In genomic region chr3:52851348-52851747, GRCh38 we compare ENCODE assay signal across 9 cellular contexts. TPM values are rescaled to one million over a fixed set of nuclear protein-coding genes. Genes with fewer than 3 reads are reported as not detected.
A peak's percentile ranks its signal among the peaks of the same experiment; 100 is the strongest.
DNase-seq lines count a peak whose midpoint lies in the region; ATAC-seq and TF ChIP-seq lines count a peak whose summit lies in the region.
"Had no signal": no experiment of that assay in that cellular context is flagged by ENCODE, and none has a peak within 500 bp of the region (broad histone marks: within the 10 kb centered on the region; RNA-seq: fewer than 3 reads in every experiment).

No MANE protein-coding gene starts in this region.

- no peaks in the 10 kb centered on the region for H3K27me3 Mint-ChIP-seq in effector memory CD8-positive, alpha-beta T cell
- H3K27me3 Mint-ChIP-seq: activated naive CD4-positive, alpha-beta T cell treated with anti-CD3 and anti-CD28 coated beads, Interleukin-2, amount 50 U/mL, for 24 hours had no signal

- no peak overlapping the region for H2BK120ac ChIP-seq in IMR-90 (ENCODE audit: low read depth, low read length)

- CTCF ChIA-PET in IMR-90 (lab: Yijun Ruan, JAX): interaction anchor here (0.8 to 1.1 kb wide), 2 partner anchors 42 to 84 kb away, joined by 3 to 5 read pairs; no protein-coding TSS in a partner anchor

- no peak overlapping the region for H3K9ac ChIP-seq in IMR-90 (ENCODE audit: low read depth, low read length)
- no peak overlapping the region for H3K9ac ChIP-seq in colonic mucosa (ENCODE audit: low read depth in 2 of 2, low read length in 2 of 2)

- in situ Hi-C loops in IMR-90 (cut with MboI; ENCODE audit: low sequenced_read_pairs): loop anchor here (5.0 kb wide), 1 partner anchor 211 kb away; no protein-coding TSS in a partner anchor

- H3K9me3 ChIP-seq in IMR-90 (ENCODE audit: control insufficient read depth, insufficient read depth, low read length) (no peaks in the 10 kb centered on the region), RWPE2 (ENCODE audit: severe bottlenecking) (no peaks in the 10 kb centered on the region), colonic mucosa (no peaks in the 10 kb centered on the region)

- no peak overlapping the region for H3K18ac ChIP-seq in IMR-90 (ENCODE audit: low read depth, low read length)

- no peak overlapping the region for H2AFZ ChIP-seq in IMR-90 (replicated peaks; ENCODE audit: low read length, poor library complexity)

- POLR2A ChIA-PET in IMR-90 (lab: Charles Lee; ENCODE audit: unreplicated experiment): no interaction called here

- no peak overlapping the region for H3K14ac ChIP-seq in IMR-90 (replicated peaks; ENCODE audit: low read depth, low read length)

- peaks cover 0 to 3% of the 10 kb centered on the region in 2 experiments; a peak in 1 of 4 replicates for H3K79me1 ChIP-seq in IMR-90 (ENCODE audit: low read depth in 1 of 2, low read length in 2 of 2)

- ATAC-seq in IMR-90 (ENCODE audit: low read depth) (peak; percentile 74), RWPE2 (ENCODE audit: low read depth) (peak; percentile 66; the same call in 2 of the 3 replicates), GM18519 (IDR thresholded peaks at IDR 0.05; ENCODE audit: low FRiP score, unreplicated experiment) (no peak)
- no peak for ATAC-seq in effector memory CD8-positive, alpha-beta T cell (replicated peaks)

- TF ChIP-seq CTCF in IMR-90 (conservative IDR thresholded peaks at IDR 0.05; ENCODE audit: low read depth, low read length) (peak; percentile 74), RWPE2 (IDR thresholded peaks at IDR 0.05; ENCODE audit: poor library complexity, severe bottlenecking) (peak; percentile 59), colonic mucosa (IDR thresholded peaks at IDR 0.05) (peak; percentile 22)

- H3K56ac ChIP-seq in IMR-90 (ENCODE audit: extremely low read depth, insufficient read depth, low read length): no peak overlapping the region

- H3K36me3 ChIP-seq in IMR-90 (ENCODE audit: control insufficient read depth, insufficient read depth, low read length) (peaks cover 18% of the 10 kb centered on the region), RWPE2 (ENCODE audit: low read depth) (peaks cover 14% of the 10 kb centered on the region; the same call in 1 of the 2 replicates), colonic mucosa (no peaks in the 10 kb centered on the region)

- H4K20me1 ChIP-seq in IMR-90 (ENCODE audit: insufficient read depth, low read length): peaks cover 7% of the 10 kb centered on the region; the same call in 1 of the 2 replicates

- dilution Hi-C loops in IMR-90 (cut with HindIII; ENCODE audit: low sequenced_read_pairs, unreplicated experiment): no loop called here

- DNase-seq in NCI-H2107 treated with DMSO at 0.1 percent for 48 hours (lab: John Stamatoyannopoulos, UW; ENCODE audit: unreplicated experiment): peak; percentile 55
- DNase-seq in NCI-H2107 (lab: John Stamatoyannopoulos, UW): no peak
- DNase-seq in IMR-90: peak; percentile 49
- DNase-seq in RWPE2 (ENCODE audit: low spot score): no peak
- no peak for DNase-seq in colonic mucosa
- DNase-seq in medulla oblongata (ENCODE audit: extremely low spot score): peak; percentile 47
- DNase-seq in effector memory CD8-positive, alpha-beta T cell: no peak

- H2BK20ac ChIP-seq in IMR-90 (ENCODE audit: low read depth, low read length): no peak overlapping the region

- H3K36me3 Mint-ChIP-seq in effector memory CD8-positive, alpha-beta T cell (ENCODE audit: insufficient read depth): peaks cover 33% of the 10 kb centered on the region

- H3K4me3 ChIP-seq in IMR-90 (ENCODE audit: insufficient read depth, low read depth, low read length): no peak overlapping the region
- H3K4me3 ChIP-seq in RWPE2 (ENCODE audit: severe bottlenecking): no peak overlapping the region
- H3K4me3 ChIP-seq in colonic mucosa: no peak overlapping the region

- 100% methylated on average over 1 of the region's 3 CpGs; no CpG with 5 or more reads in 1 of the 2 experiments for WGBS in IMR-90 (ENCODE audit: extremely low coverage in 2 of 2, insufficient read length in 1 of 2), 2 experiments

- intact Hi-C loops in IMR-90 (cut with micrococcal nuclease): loop anchor here (1.0 to 2.0 kb wide), 4 partner anchors 83 to 259 kb away; no protein-coding TSS in a partner anchor
- intact Hi-C loops in colonic mucosa (cut with DNase I): loop anchor here (5.0 to 10.0 kb wide), 2 partner anchors 81 to 223 kb away; no protein-coding TSS in a partner anchor

- H3K4me2 ChIP-seq in IMR-90 (ENCODE audit: low read depth, low read length): no peak overlapping the region

- no peak overlapping the region for H2AK9ac ChIP-seq in IMR-90 (replicated peaks; ENCODE audit: low read depth, low read length, poor library complexity)

- no peak overlapping the region for H3K4ac ChIP-seq in IMR-90 (ENCODE audit: low read depth, low read length)

- H2BK15ac ChIP-seq in IMR-90 (ENCODE audit: low read depth, low read length): no peak overlapping the region

- no peak overlapping the region for H4K5ac ChIP-seq in IMR-90 (ENCODE audit: low read depth, low read length)

- H3K9me3 Mint-ChIP-seq in effector memory CD8-positive, alpha-beta T cell: no peaks in the 10 kb centered on the region
- H3K9me3 Mint-ChIP-seq: activated naive CD4-positive, alpha-beta T cell treated with anti-CD3 and anti-CD28 coated beads, Interleukin-2, amount 50 U/mL, for 24 hours had no signal

- H3K9me1 ChIP-seq in IMR-90 (ENCODE audit: insufficient read depth, low read length): peaks cover 3% of the 10 kb centered on the region; the same call in 1 of the 2 replicates

- no peak overlapping the region for H3K23ac ChIP-seq in IMR-90 (ENCODE audit: low read depth, low read length)

- TF ChIP-seq POLR2A in IMR-90 (IDR thresholded peaks at IDR 0.05; ENCODE audit: low read depth, low read length): no peak

- H3K4me1 Mint-ChIP-seq in effector memory CD8-positive, alpha-beta T cell (ENCODE audit: low read depth in 2 of 2): peaks cover 2 to 5% of the 10 kb centered on the region in 2 donors
- H3K4me1 Mint-ChIP-seq: activated naive CD4-positive, alpha-beta T cell treated with anti-CD3 and anti-CD28 coated beads, Interleukin-2, amount 50 U/mL, for 24 hours had no signal

- no peak overlapping the region for H3K27ac ChIP-seq in IMR-90 (ENCODE audit: insufficient read depth, low read length)
- H3K27ac ChIP-seq in RWPE2 (ENCODE audit: poor library complexity, severe bottlenecking): no peak overlapping the region
- H3K27ac ChIP-seq in colonic mucosa: no peak overlapping the region

- H2BK5ac ChIP-seq in IMR-90 (ENCODE audit: low read depth, low read length, poor library complexity, severe bottlenecking): no peak overlapping the region

- TF ChIP-seq RAD21 in IMR-90 (IDR thresholded peaks at IDR 0.05; ENCODE audit: low read length): peak; percentile 85

- no peak overlapping the region for H3K4me3 Mint-ChIP-seq in effector memory CD8-positive, alpha-beta T cell
- H3K4me3 Mint-ChIP-seq: activated naive CD4-positive, alpha-beta T cell treated with anti-CD3 and anti-CD28 coated beads, Interleukin-2, amount 50 U/mL, for 24 hours had no signal

- no peak overlapping the region for H4K8ac ChIP-seq in IMR-90 (ENCODE audit: low read depth in 2 of 2, low read length in 2 of 2)

- BruUV-seq in IMR-90 (replicated peaks; lab: Mats Ljungman, UMichigan): no TSS peak

- H3K27me3 ChIP-seq in IMR-90 (ENCODE audit: control insufficient read depth, insufficient read depth, low read length) (no peaks in the 10 kb centered on the region), RWPE2 (ENCODE audit: insufficient read depth, poor library complexity, severe bottlenecking) (no peaks in the 10 kb centered on the region), colonic mucosa (no peaks in the 10 kb centered on the region)

- H3K4me1 ChIP-seq in IMR-90 (ENCODE audit: control insufficient read depth, insufficient read depth, low read length) (peaks cover 7% of the 10 kb centered on the region; the same call in 1 of the 2 replicates), RWPE2 (ENCODE audit: insufficient read depth, poor library complexity, severe bottlenecking) (no peaks in the 10 kb centered on the region), colonic mucosa (no peaks in the 10 kb centered on the region)

- no peak overlapping the region for H3K27ac Mint-ChIP-seq in effector memory CD8-positive, alpha-beta T cell
- H3K27ac Mint-ChIP-seq: activated naive CD4-positive, alpha-beta T cell treated with anti-CD3 and anti-CD28 coated beads, Interleukin-2, amount 50 U/mL, for 24 hours had no signal

- H4K91ac ChIP-seq in IMR-90 (ENCODE audit: insufficient read depth, low read depth, low read length): no peak overlapping the region

- H2AK5ac ChIP-seq in IMR-90 (ENCODE audit: low read depth, low read length): no peak overlapping the region

TF ChIP-seq in IMR-90, 13 proteins besides CTCF, POLR2A, EP300 and RAD21:
- TF ChIP-seq SMC3 (IDR thresholded peaks at IDR 0.05; ENCODE audit: low read depth, low read length): peak; percentile 81
- no peak for TF ChIP-seq MAZ (IDR thresholded peaks at IDR 0.05; ENCODE audit: borderline replicate concordance, low read depth, low read length)

RNA-seq across cellular contexts. Expression of gene MUSTN1, which starts 16.5 kb away (rescaled TPM):
- not detected in 2 replicates for total RNA-seq in IMR-90 (2012; rRNA removed)
- polyA plus RNA-seq in IMR-90 (2012; rRNA removed): not detected in 2 replicates
- 0.25 and 0.32 TPM in 2 replicates for polyA plus RNA-seq in IMR-90 (2012; cell fraction: cytosol; rRNA removed)
- polyA plus RNA-seq in IMR-90 (2012; cell fraction: nucleus; rRNA removed; ENCODE audit: low replicate concordance): 5.7 and 7.9 TPM in 2 replicates
- 1 to 10 TPM; 1.5 to 3.2 TPM for total RNA-seq in colonic mucosa

RNA-seq across cellular contexts. Expression of gene ITIH4, which starts 20.9 kb away (rescaled TPM):
- total RNA-seq in IMR-90 (2012; rRNA removed) (0.28 and 0.36 TPM in 2 replicates), colonic mucosa (1 to 10 TPM; 2.1 to 7.3 TPM)
- polyA plus RNA-seq in IMR-90 (2012; rRNA removed): 0.26 and 0.67 TPM in 2 replicates
- 0.02 and 0.09 TPM in 2 replicates for polyA plus RNA-seq in IMR-90 (2012; cell fraction: cytosol; rRNA removed)
- 5.8 and 6.1 TPM in 2 replicates for polyA plus RNA-seq in IMR-90 (2012; cell fraction: nucleus; rRNA removed; ENCODE audit: low replicate concordance)

RNA-seq across cellular contexts. Expression of gene STIMATE, which starts 46.0 kb away (rescaled TPM):
- total RNA-seq in IMR-90 (2012; rRNA removed) (7.5 and 10.6 TPM in 2 replicates), colonic mucosa (10 to 100 TPM in 1 of 2 donors, 1 to 10 TPM in 1; 7.4 to 15.3 TPM)
- 17.8 and 19.4 TPM in 2 replicates for polyA plus RNA-seq in IMR-90 (2012; rRNA removed)
- polyA plus RNA-seq in IMR-90 (2012; cell fraction: cytosol; rRNA removed): 12.5 and 37.8 TPM in 2 replicates
- polyA plus RNA-seq in IMR-90 (2012; cell fraction: nucleus; rRNA removed; ENCODE audit: low replicate concordance): 22.4 and 23.4 TPM in 2 replicates

RNA-seq across cellular contexts. Expression of gene ITIH3, which starts 56.8 kb away (rescaled TPM):
- total RNA-seq in IMR-90 (2012; rRNA removed) (0.72 and 1.1 TPM in 2 replicates), colonic mucosa (under 1 TPM; 0.32 to 0.82 TPM)
- 0.94 and 1.3 TPM in 2 replicates for polyA plus RNA-seq in IMR-90 (2012; rRNA removed)
- polyA plus RNA-seq in IMR-90 (2012; cell fraction: cytosol; rRNA removed): 0.22 and 0.54 TPM in 2 replicates
- 3.2 and 4.1 TPM in 2 replicates for polyA plus RNA-seq in IMR-90 (2012; cell fraction: nucleus; rRNA removed; ENCODE audit: low replicate concordance)

Comparison
In these comparisons a context has a peak if more than half of its experiments do, and no peak if none do; other contexts are left out.
1. DNase-seq: peak in NCI-H2107 treated with DMSO at 0.1 percent for 48 hours (single experiment), IMR-90 (single experiment) and medulla oblongata (single experiment); none in NCI-H2107 (single experiment), RWPE2 (single experiment), colonic mucosa (single experiment) and effector memory CD8-positive, alpha-beta T cell (0 of 3).
2. ATAC-seq: peak in IMR-90 (single experiment) and RWPE2 (single experiment); none in GM18519 (single experiment) and effector memory CD8-positive, alpha-beta T cell (single experiment).
3. CTCF ChIP-seq: peak in every context shown above with its lines; median percentile 74 in IMR-90; 59 in RWPE2; 22 in colonic mucosa.